20 cellular contexts compared by ENCODE assay signal in the genomic region with DNA sequence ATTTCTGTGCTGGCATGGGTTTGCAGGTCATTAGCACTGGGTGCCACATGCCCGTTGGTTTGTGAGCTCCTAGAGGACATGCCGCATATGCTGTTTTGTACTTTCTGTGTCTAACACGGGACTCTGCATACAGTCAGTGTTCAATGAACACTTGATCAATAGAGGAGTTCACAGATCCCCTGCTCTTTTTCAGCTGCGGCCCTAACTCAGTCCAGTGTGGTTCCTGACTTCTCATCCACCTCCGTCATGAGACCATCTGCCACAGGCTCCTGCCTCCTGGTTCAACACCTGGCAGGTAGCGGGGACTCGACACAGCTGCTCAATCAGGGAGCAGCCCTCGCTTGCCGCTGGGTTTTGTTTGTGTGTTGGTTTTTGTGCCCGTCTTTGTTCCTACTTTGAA. TPM values are rescaled to one million over a fixed set of nuclear protein-coding genes. Genes with fewer than 3 reads are reported as not detected.
DNase-seq lines count a peak whose midpoint lies in the region; ATAC-seq, FAIRE-seq and TF ChIP-seq lines count a peak whose summit lies in the region.
"Had no signal": no experiment of that assay in that cellular context is flagged by ENCODE, and none has a peak within 500 bp of the region (broad histone marks: within the 10 kb centered on the region; RNA-seq: fewer than 3 reads in every experiment).

No MANE protein-coding gene starts in this region.

- no peaks in the 10 kb centered on the region for H3K27me3 ChIP-seq in neural progenitor cell
- no peaks in the 10 kb centered on the region for H3K27me3 ChIP-seq in CD8-positive, alpha-beta T cell (ENCODE audit: insufficient read depth, low read length)
- H3K27me3 ChIP-seq: BLaER1 had no signal

- H3K4me3 ChIP-seq in neural progenitor cell = no peak overlapping the region
- no peak overlapping the region for H3K4me3 ChIP-seq in CD8-positive, alpha-beta T cell (ENCODE audit: low read depth, low read length)
- H3K4me3 ChIP-seq: BLaER1, SJSA1 had no signal

- POLR2A ChIA-PET in CD8-positive, alpha-beta T cell (lab: Charles Lee) = no interaction called here

- H3K79me2 ChIP-seq in neural progenitor cell (ENCODE audit: low read depth) = no peaks in the 10 kb centered on the region

- H3K9ac ChIP-seq in neural progenitor cell = no peak overlapping the region
- H3K9ac ChIP-seq: BLaER1 had no signal

- peak overlapping the region; percentile 4 for H3K4me2 ChIP-seq in neural progenitor cell
- H3K4me2 ChIP-seq: BLaER1 had no signal

- H3K36me3 Mint-ChIP-seq in neural progenitor cell = no peaks in the 10 kb centered on the region
- H3K36me3 Mint-ChIP-seq in CD8-positive, alpha-beta T cell = no peaks in the 10 kb centered on the region

- no peak overlapping the region for H2AFZ ChIP-seq in neural progenitor cell (replicated peaks)

- CTCF ChIA-PET in CD8-positive, alpha-beta T cell (lab: Charles Lee) = no interaction called here

- H3K27me3 Mint-ChIP-seq in neural progenitor cell (ENCODE audit: insufficient read depth, low read depth) = peaks cover 21% of the 10 kb centered on the region
- peaks cover 46% of the 10 kb centered on the region for H3K27me3 Mint-ChIP-seq in CD8-positive, alpha-beta T cell (ENCODE audit: low read depth)

- H3K4me1 Mint-ChIP-seq in neural progenitor cell = peaks cover 77% of the 10 kb centered on the region
- no peaks in the 10 kb centered on the region for H3K4me1 Mint-ChIP-seq in CD8-positive, alpha-beta T cell (ENCODE audit: low read depth)

- no peak for ATAC-seq in CD8-positive, alpha-beta T cell
- ATAC-seq: HCT116 had no signal

- FAIRE-seq in HTR-8/SVneo (lab: Jason Lieb, UNC) = peak; percentile 89

- no peaks in the 10 kb centered on the region for H3K9me3 ChIP-seq in neural progenitor cell (ENCODE audit: low read depth)
- no peaks in the 10 kb centered on the region for H3K9me3 ChIP-seq in CD8-positive, alpha-beta T cell (ENCODE audit: low read length)
- H3K9me3 ChIP-seq: BLaER1, SJSA1 had no signal

- intact Hi-C loops in CD8-positive, alpha-beta T cell (cut with DNase I, micrococcal nuclease) = no loop called here

- H3K4me3 Mint-ChIP-seq in neural progenitor cell = no peak overlapping the region
- H3K4me3 Mint-ChIP-seq in CD8-positive, alpha-beta T cell = no peak overlapping the region

- H3K9me3 Mint-ChIP-seq in neural progenitor cell = no peaks in the 10 kb centered on the region
- H3K9me3 Mint-ChIP-seq in CD8-positive, alpha-beta T cell = no peaks in the 10 kb centered on the region

- H3F3A ChIP-seq in neural progenitor cell (ENCODE audit: low read depth) = peaks cover 24% of the 10 kb centered on the region

- H3K27ac Mint-ChIP-seq in neural progenitor cell = peak overlapping the region; percentile 70
- H3K27ac Mint-ChIP-seq in CD8-positive, alpha-beta T cell = no peak overlapping the region

- H3K4me1 ChIP-seq in neural progenitor cell = peaks cover 41% of the 10 kb centered on the region
- H3K4me1 ChIP-seq in CD8-positive, alpha-beta T cell (ENCODE audit: insufficient read depth, low read length) = no peaks in the 10 kb centered on the region
- H3K4me1 ChIP-seq: SJSA1 had no signal

- H3K27ac ChIP-seq in neural progenitor cell = no peak overlapping the region
- H3K27ac ChIP-seq in CD8-positive, alpha-beta T cell (ENCODE audit: low read depth, low read length) = no peak overlapping the region
- H3K27ac ChIP-seq: BLaER1, SJSA1 had no signal

- DNase-seq in NCI-H1105 treated with DMSO at 0.1 percent for 48 hours (lab: John Stamatoyannopoulos, UW) (peak; percentile 11), NCI-H1105 (lab: John Stamatoyannopoulos, UW) (no peak), HTR-8/SVneo (ENCODE audit: insufficient read length, low spot score) (no peak), NCI-H774 (lab: John Stamatoyannopoulos, UW) (peak; percentile 42), neural progenitor cell (ENCODE audit: low spot score) (peak; percentile 50), NCI-H510A treated with DMSO at 0.1 percent for 48 hours (lab: John Stamatoyannopoulos, UW) (no peak)
- no peak for DNase-seq in stimulated activated CD4-positive, alpha-beta T cell treated with anti-CD3 and anti-CD28 coated beads, Interleukin-2, amount 100 ng/mL, for 48 hours
- DNase-seq in CD8-positive, alpha-beta T cell = no peak
- DNase-seq: COR-L47, KBM-7, NCI-H1048, NCI-H1694, NCI-H524 treated with DMSO at 0.1 percent for 48 hours, SW 1271 had no signal

- H3K36me3 ChIP-seq in neural progenitor cell = no peaks in the 10 kb centered on the region
- H3K36me3 ChIP-seq in CD8-positive, alpha-beta T cell (ENCODE audit: insufficient read depth, low read length) = no peaks in the 10 kb centered on the region
- H3K36me3 ChIP-seq: BLaER1, SJSA1 had no signal

- no peak for TF ChIP-seq CTCF in neural progenitor cell (IDR thresholded peaks at IDR 0.05)
- no peak for TF ChIP-seq CTCF in CD8-positive, alpha-beta T cell (IDR thresholded peaks at IDR 0.05)

- no peaks in the 10 kb centered on the region for H4K20me1 ChIP-seq in neural progenitor cell (ENCODE audit: low read depth)
- H4K20me1 ChIP-seq: BLaER1 had no signal

RNA-seq across cellular contexts. Expression of gene BMP7, which starts 13.8 kb away (rescaled TPM):
- total RNA-seq in neural progenitor cell (ENCODE audit: low replicate concordance) = 11.2 and 31.1 TPM in 2 replicates
- not detected for total RNA-seq in CD8-positive, alpha-beta T cell
- total RNA-seq: SJSA1; T-helper 2 cell treated with Interferon-gamma antibody and Interleukin-4, amounts not matched to agents 100 ng/mL and 5 ng/mL, for 36 hours had no signal

RNA-seq across cellular contexts. Expression of gene SPO11, which starts 49.4 kb away (rescaled TPM):
- not detected in 2 replicates for total RNA-seq in neural progenitor cell (ENCODE audit: low replicate concordance)
- total RNA-seq in CD8-positive, alpha-beta T cell = not detected
- total RNA-seq: A172; G401; SJSA1; T-helper 2 cell treated with Interferon-gamma antibody and Interleukin-4, amounts not matched to agents 100 ng/mL and 5 ng/mL, for 36 hours had no signal

Comparison
In these comparisons a context has a peak if more than half of its experiments do, and no peak if none do; other contexts are left out.
1. DNase-seq: peak in NCI-H1105 treated with DMSO at 0.1 percent for 48 hours (single experiment), NCI-H774 (single experiment) and neural progenitor cell (single experiment); none in NCI-H1105 (single experiment), HTR-8/SVneo (single experiment), stimulated activated CD4-positive, alpha-beta T cell treated with anti-CD3 and anti-CD28 coated beads, Interleukin-2, amount 100 ng/mL, for 48 hours (0 of 2), NCI-H510A treated with DMSO at 0.1 percent for 48 hours (single experiment) and CD8-positive, alpha-beta T cell (0 of 7).
2. RNA of gene BMP7, which starts 13.8 kb away (total RNA-seq): 11.2 to 31.1 TPM in neural progenitor cell; not detected in CD8-positive, alpha-beta T cell; every median in the first group is over 10 times any median in the second.